Comparison of ENCODE assay signal across 10 cellular contexts in the genomic region with DNA sequence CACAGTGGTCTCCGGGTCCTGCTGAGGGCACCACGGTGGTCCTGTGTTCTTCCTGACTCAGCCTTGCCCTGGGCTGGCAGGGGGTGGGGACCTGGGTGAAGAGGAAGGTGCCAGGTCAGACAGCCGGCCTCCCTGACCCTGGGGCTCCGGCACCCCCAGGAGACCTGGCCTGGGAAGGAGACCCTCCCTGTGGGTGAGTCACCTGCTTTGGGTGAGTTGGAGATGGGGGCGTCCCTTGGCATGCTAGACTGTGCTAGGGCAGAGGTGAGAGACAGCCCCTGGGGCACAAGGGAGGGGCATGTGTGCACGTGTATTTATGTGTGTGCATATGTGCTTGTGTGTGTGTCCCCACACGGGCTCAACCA. TPM values are rescaled to one million over a fixed set of nuclear protein-coding genes. Genes with fewer than 3 reads are reported as not detected.
DNase-seq lines count a peak whose midpoint lies in the region; ATAC-seq and TF ChIP-seq lines count a peak whose summit lies in the region.
"Had no signal": no experiment of that assay in that cellular context is flagged by ENCODE, and none has a peak within 500 bp of the region (broad histone marks: within the 10 kb centered on the region; RNA-seq: fewer than 3 reads in every experiment).

No MANE protein-coding gene starts in this region.

- POLR2A ChIA-PET in CD4-positive, alpha-beta memory T cell (lab: Charles Lee; ENCODE audit: partially characterized antibody) = no interaction called here

- no peaks in the 10 kb centered on the region for H3K36me3 Mint-ChIP-seq in activated naive CD4-positive, alpha-beta T cell treated with anti-CD3 and anti-CD28 coated beads, Interleukin-2, amount 50 U/mL, for 72 hours
- H3K36me3 Mint-ChIP-seq in CD4-positive, alpha-beta memory T cell = no peaks in the 10 kb centered on the region
- H3K36me3 Mint-ChIP-seq: naive thymus-derived CD8-positive, alpha-beta T cell had no signal

- peaks cover 72% of the 10 kb centered on the region for H4K20me1 ChIP-seq in osteoblast (ENCODE audit: insufficient read depth, low read length)

- no peaks in the 10 kb centered on the region for H3K9me3 Mint-ChIP-seq in activated naive CD4-positive, alpha-beta T cell treated with anti-CD3 and anti-CD28 coated beads, Interleukin-2, amount 50 U/mL, for 72 hours
- H3K9me3 Mint-ChIP-seq in CD4-positive, alpha-beta memory T cell = peaks cover 0 to 1% (median 0%) of the 10 kb centered on the region in 8 donors
- H3K9me3 Mint-ChIP-seq: naive thymus-derived CD8-positive, alpha-beta T cell had no signal

- intact Hi-C loops in vagina (cut with DNase I) = no loop called here
- intact Hi-C loops in CD4-positive, alpha-beta memory T cell (cut with micrococcal nuclease) = no loop called here

- CTCF ChIA-PET in CD4-positive, alpha-beta memory T cell (lab: Charles Lee; ENCODE audit: partially characterized antibody) = no interaction called here

- TF ChIP-seq CTCF in osteoblast (IDR thresholded peaks at IDR 0.05; ENCODE audit: extremely low read depth, low read depth, low read length) (no peak), vagina (IDR thresholded peaks at IDR 0.05) (no peak)

- H3K27me3 ChIP-seq in osteoblast (ENCODE audit: insufficient read depth, low read length) = no peaks in the 10 kb centered on the region
- H3K27me3 ChIP-seq in vagina = no peaks in the 10 kb centered on the region
- peaks cover 48% of the 10 kb centered on the region for H3K27me3 ChIP-seq in SJCRH30
- H3K27me3 ChIP-seq in CD4-positive, alpha-beta memory T cell (ENCODE audit: insufficient read depth, low read length) = no peaks in the 10 kb centered on the region

- H3K4me1 Mint-ChIP-seq in CD4-positive, alpha-beta memory T cell = peaks cover 15 to 28% (median 17%) of the 10 kb centered on the region in 4 donors

- H3K4me3 Mint-ChIP-seq in CD4-positive, alpha-beta memory T cell = peak overlapping the region in 2 of 8 donors; percentile 29 to 55
- H3K4me3 Mint-ChIP-seq: naive thymus-derived CD8-positive, alpha-beta T cell had no signal

- H3K27ac Mint-ChIP-seq in activated naive CD4-positive, alpha-beta T cell treated with anti-CD3 and anti-CD28 coated beads, Interleukin-2, amount 50 U/mL, for 72 hours = peak overlapping the region; percentile 84 to 99
- H3K27ac Mint-ChIP-seq in CD4-positive, alpha-beta memory T cell = peak overlapping the region in 1 of 7 donors; percentile 74

- peak; percentile 50 to 52 for ATAC-seq in activated naive CD4-positive, alpha-beta T cell treated with anti-CD3 and anti-CD28 coated beads, Interleukin-2, amount 50 U/mL, for 72 hours
- ATAC-seq: naive thymus-derived CD8-positive, alpha-beta T cell had no signal

- no peaks in the 10 kb centered on the region for H3K27me3 Mint-ChIP-seq in CD4-positive, alpha-beta memory T cell
- H3K27me3 Mint-ChIP-seq: naive thymus-derived CD8-positive, alpha-beta T cell had no signal

- TF ChIP-seq POLR2A in vagina (IDR thresholded peaks at IDR 0.05) = no peak

- H3K4me1 ChIP-seq in osteoblast (ENCODE audit: insufficient read depth, low read length) (peaks cover 27% of the 10 kb centered on the region), vagina (peaks cover 70% of the 10 kb centered on the region), SJCRH30 (0 out of 2 replicates have a peak, but pooled peaks cover 2% of the 10 kb centered on the region)
- peaks cover 11% of the 10 kb centered on the region for H3K4me1 ChIP-seq in CD4-positive, alpha-beta memory T cell (ENCODE audit: insufficient read depth, low read length)

- peak overlapping the region; percentile 39 for H3K4me2 ChIP-seq in osteoblast (ENCODE audit: insufficient read depth, low read length)

- peak overlapping the region; percentile 91 for H3K27ac ChIP-seq in osteoblast (ENCODE audit: low read depth, low read length)
- peak overlapping the region; percentile 64 for H3K27ac ChIP-seq in vagina
- no peak overlapping the region for H3K27ac ChIP-seq in SJCRH30
- no peak overlapping the region for H3K27ac ChIP-seq in CD4-positive, alpha-beta memory T cell (ENCODE audit: low read depth, low read length)

- no peak overlapping the region for H2AFZ ChIP-seq in osteoblast (ENCODE audit: low read length)

- H3K4me3 ChIP-seq in osteoblast (ENCODE audit: insufficient read depth, low read length) (no peak overlapping the region), vagina (no peak overlapping the region), SJCRH30 (no peak overlapping the region)
- H3K4me3 ChIP-seq in CD4-positive, alpha-beta memory T cell (ENCODE audit: low read length in 2 of 2) = no peak overlapping the region

- peaks cover 5% of the 10 kb centered on the region for H3K36me3 ChIP-seq in osteoblast (ENCODE audit: insufficient read depth, low read length)
- H3K36me3 ChIP-seq in vagina = no peaks in the 10 kb centered on the region
- H3K36me3 ChIP-seq in SJCRH30 = no peaks in the 10 kb centered on the region
- no peaks in the 10 kb centered on the region for H3K36me3 ChIP-seq in CD4-positive, alpha-beta memory T cell (ENCODE audit: insufficient read depth, low read length)

- H3K9me3 ChIP-seq in osteoblast (ENCODE audit: low read depth, low read length) (no peaks in the 10 kb centered on the region), vagina (no peaks in the 10 kb centered on the region), SJCRH30 (replicated peaks) (no peaks in the 10 kb centered on the region)
- H3K9me3 ChIP-seq in CD4-positive, alpha-beta memory T cell (ENCODE audit: control insufficient read depth in 1 of 2, low read length in 2 of 2) = no peaks in the 10 kb centered on the region

- H3K79me2 ChIP-seq in osteoblast (ENCODE audit: insufficient read depth, low read length) = peaks cover 93% of the 10 kb centered on the region

- DNase-seq in stimulated activated CD4-positive, alpha-beta T cell treated with anti-CD3 and anti-CD28 coated beads, Interleukin-12 subunit alpha, Interleukin-12 subunit beta, amount 100 ng/mL, for 4 hours = peak; percentile 12
- DNase-seq in stimulated activated CD4-positive, alpha-beta T cell treated with anti-CD3 and anti-CD28 coated beads, Interleukin-2, amount 100 ng/mL, for 48 hours = no peak
- DNase-seq in activated naive CD4-positive, alpha-beta T cell treated with anti-CD3 and anti-CD28 coated beads, Interleukin-2, amount 50 U/mL, for 72 hours (ENCODE audit: low spot score in 2 of 2) = peak in 1 of 2 donors; percentile 42
- peak; percentile 77 for DNase-seq in osteoblast (ENCODE audit: insufficient read length, low spot score, missing footprints)
- DNase-seq in vagina (ENCODE audit: extremely low spot score in 2 of 2) = no peak
- DNase-seq in SJCRH30 = no peak
- no peak for DNase-seq in NCI-H345 treated with DMSO at 0.1 percent for 48 hours (lab: John Stamatoyannopoulos, UW; ENCODE audit: unreplicated experiment)
- DNase-seq in CD4-positive, alpha-beta memory T cell = no peak
- DNase-seq: naive thymus-derived CD8-positive, alpha-beta T cell; NCI-H1417 treated with DMSO at 0.1 percent for 48 hours had no signal

RNA-seq across cellular contexts. Expression of a gene that starts 23.4 kb away (rescaled TPM):
- total RNA-seq in activated naive CD4-positive, alpha-beta T cell treated with anti-CD3 and anti-CD28 coated beads, Interleukin-2, amount 50 U/mL, for 72 hours = 10 to 100 TPM in 1 of 2 donors, 1 to 10 TPM in 1; 3.8 to 12.6 TPM
- 14.7 and 23.2 TPM in 2 replicates for total RNA-seq in osteoblast
- total RNA-seq in vagina = 40.0 TPM
- total RNA-seq in SJCRH30 (2014; rRNA removed; shearing (Covaris generic)) = 0.20 and 0.43 TPM in 2 replicates
- 1 to 10 TPM; 3.3 to 4.1 TPM for total RNA-seq in CD4-positive, alpha-beta memory T cell
- polyA plus RNA-seq in CD4-positive, alpha-beta memory T cell = 1 to 10 TPM; 2.8 to 4.5 TPM

Comparison
In these comparisons a context has a peak if more than half of its experiments do, and no peak if none do; other contexts are left out.
1. DNase-seq: peak in stimulated activated CD4-positive, alpha-beta T cell treated with anti-CD3 and anti-CD28 coated beads, Interleukin-12 subunit alpha, Interleukin-12 subunit beta, amount 100 ng/mL, for 4 hours (single experiment) and osteoblast (single experiment); none in stimulated activated CD4-positive, alpha-beta T cell treated with anti-CD3 and anti-CD28 coated beads, Interleukin-2, amount 100 ng/mL, for 48 hours (0 of 2), vagina (0 of 2), SJCRH30 (0 of 2), NCI-H345 treated with DMSO at 0.1 percent for 48 hours (single experiment) and CD4-positive, alpha-beta memory T cell (0 of 5).
2. H3K27ac ChIP-seq: peak in osteoblast (single experiment) and vagina (single experiment); none in SJCRH30 (single experiment) and CD4-positive, alpha-beta memory T cell (single experiment).